1 cellular context compared by ENCODE assay signal in genomic region chrX:70433848-70434351, GRCh38.
TF ChIP-seq lines count a peak whose summit lies in the region.

No MANE protein-coding gene starts in this region.

TF ChIP-seq in H1, 55 proteins besides CTCF, POLR2A, EP300 and RAD21 (continued from another document):
- no peak for TF ChIP-seq SUZ12 (IDR thresholded peaks at IDR 0.05; ENCODE audit: low read length)
